Comparison of ENCODE assay signal across 12 cellular contexts in the genomic region with DNA sequence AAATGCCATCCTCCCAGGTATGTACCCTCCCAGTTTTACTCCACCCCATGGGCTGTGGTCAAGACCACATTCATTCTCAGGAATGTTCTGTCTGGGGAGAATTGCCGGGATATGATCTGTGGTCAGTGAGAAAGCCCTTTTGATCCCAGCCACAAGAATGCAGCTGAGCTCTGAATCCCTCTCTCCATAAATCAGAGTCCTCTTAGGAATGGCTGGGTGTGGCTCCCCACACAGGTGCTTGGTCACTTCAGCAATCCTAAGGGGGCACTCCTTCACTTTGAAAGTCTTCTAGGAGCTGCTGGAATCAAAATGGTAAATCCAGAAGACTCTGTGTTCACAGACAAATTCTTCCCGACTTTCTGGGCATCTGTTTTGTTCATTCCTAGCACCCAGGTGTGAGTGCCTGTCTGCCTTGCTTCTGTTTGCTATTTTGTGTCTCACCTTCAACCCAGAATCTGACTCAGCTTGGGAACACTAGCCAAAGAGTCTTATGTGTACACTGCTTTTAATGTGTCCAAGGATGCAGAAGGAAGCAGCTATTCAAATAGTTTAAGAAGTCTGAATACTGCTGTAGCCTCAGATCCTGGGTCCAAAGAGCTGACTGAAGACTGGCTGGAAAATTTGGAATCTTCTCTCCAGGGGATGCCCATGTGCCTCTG.
DNase-seq lines count a peak whose midpoint lies in the region; FAIRE-seq and TF ChIP-seq lines count a peak whose summit lies in the region.
"Had no signal": no experiment of that assay in that cellular context is flagged by ENCODE, and none has a peak within 500 bp of the region (broad histone marks: within the 10 kb centered on the region; RNA-seq: fewer than 3 reads in every experiment).

No MANE protein-coding gene starts in this region.

- H3K27ac ChIP-seq in right atrium auricular region, result no peak overlapping the region
- H3K27ac ChIP-seq: body of pancreas, sigmoid colon had no signal

- H3K36me3 ChIP-seq in right atrium auricular region, result no peaks in the 10 kb centered on the region
- H3K36me3 ChIP-seq: sigmoid colon had no signal

- peak; percentile 97 for FAIRE-seq in HTR-8/SVneo (lab: Jason Lieb, UNC)

- TF ChIP-seq CTCF in astrocyte of the spinal cord (IDR thresholded peaks at IDR 0.05; ENCODE audit: low read depth, low read length) (no peak), right atrium auricular region (IDR thresholded peaks at IDR 0.05) (no peak)

- DNase-seq in AG08395 (ENCODE audit: low spot score), result peak; percentile 82
- peak; percentile 84 for DNase-seq in HTR-8/SVneo (ENCODE audit: insufficient read length, low spot score)
- DNase-seq in astrocyte of the spinal cord (ENCODE audit: low read depth, low spot score), result peak; percentile 91
- DNase-seq in kidney tubule cell (ENCODE audit: low spot score), result peak; percentile 97
- no peak for DNase-seq in COR-L47 (lab: John Stamatoyannopoulos, UW)
- DNase-seq in putamen (ENCODE audit: low spot score), result no peak
- no peak for DNase-seq in right atrium auricular region (ENCODE audit: low spot score)
- no peak for DNase-seq in activated gamma-delta T cell treated with Interleukin-2 at 50 U/mL for 16 hours
- DNase-seq: activated CD8-positive, alpha-beta memory T cell treated with anti-CD3 and anti-CD28 coated beads, Interleukin-2, amount 50 U/mL, for 48 hours; NCI-H1105 treated with DMSO at 0.1 percent for 48 hours; sigmoid colon had no signal

- H3K9me3 ChIP-seq in right atrium auricular region, result no peaks in the 10 kb centered on the region
- H3K9me3 ChIP-seq: body of pancreas, sigmoid colon had no signal

- H3K4me3 ChIP-seq in astrocyte of the spinal cord (ENCODE audit: low read depth, low read length) (no peak overlapping the region), right atrium auricular region (no peak overlapping the region)
- H3K4me3 ChIP-seq: body of pancreas, sigmoid colon had no signal

- no peaks in the 10 kb centered on the region for H3K27me3 ChIP-seq in right atrium auricular region
- H3K27me3 ChIP-seq: body of pancreas, sigmoid colon had no signal

- in situ Hi-C loops in astrocyte of the spinal cord (cut with HindIII; ENCODE audit: low sequenced_read_pairs), result no loop called here

- no peaks in the 10 kb centered on the region for H3K4me1 ChIP-seq in right atrium auricular region

Comparison
In these comparisons a context has a peak if more than half of its experiments do, and no peak if none do; other contexts are left out.
1. DNase-seq: peak in AG08395 (single experiment), HTR-8/SVneo (single experiment), astrocyte of the spinal cord (single experiment) and kidney tubule cell (single experiment); none in COR-L47 (single experiment), putamen (single experiment), right atrium auricular region (single experiment) and activated gamma-delta T cell treated with Interleukin-2 at 50 U/mL for 16 hours (single experiment).